ENCODE assay signal across 1 cellular context in genomic region chr17:8185580-8186445, GRCh38.
A peak's percentile ranks its signal among the peaks of the same experiment; 100 is the strongest.
TF ChIP-seq lines count a peak whose summit lies in the region.

No MANE protein-coding gene starts in this region.

TF ChIP-seq in HepG2, 621 proteins besides CTCF, POLR2A, EP300 and RAD21 (continued from another document and continues in another):
- TF ChIP-seq, protein P1, sequence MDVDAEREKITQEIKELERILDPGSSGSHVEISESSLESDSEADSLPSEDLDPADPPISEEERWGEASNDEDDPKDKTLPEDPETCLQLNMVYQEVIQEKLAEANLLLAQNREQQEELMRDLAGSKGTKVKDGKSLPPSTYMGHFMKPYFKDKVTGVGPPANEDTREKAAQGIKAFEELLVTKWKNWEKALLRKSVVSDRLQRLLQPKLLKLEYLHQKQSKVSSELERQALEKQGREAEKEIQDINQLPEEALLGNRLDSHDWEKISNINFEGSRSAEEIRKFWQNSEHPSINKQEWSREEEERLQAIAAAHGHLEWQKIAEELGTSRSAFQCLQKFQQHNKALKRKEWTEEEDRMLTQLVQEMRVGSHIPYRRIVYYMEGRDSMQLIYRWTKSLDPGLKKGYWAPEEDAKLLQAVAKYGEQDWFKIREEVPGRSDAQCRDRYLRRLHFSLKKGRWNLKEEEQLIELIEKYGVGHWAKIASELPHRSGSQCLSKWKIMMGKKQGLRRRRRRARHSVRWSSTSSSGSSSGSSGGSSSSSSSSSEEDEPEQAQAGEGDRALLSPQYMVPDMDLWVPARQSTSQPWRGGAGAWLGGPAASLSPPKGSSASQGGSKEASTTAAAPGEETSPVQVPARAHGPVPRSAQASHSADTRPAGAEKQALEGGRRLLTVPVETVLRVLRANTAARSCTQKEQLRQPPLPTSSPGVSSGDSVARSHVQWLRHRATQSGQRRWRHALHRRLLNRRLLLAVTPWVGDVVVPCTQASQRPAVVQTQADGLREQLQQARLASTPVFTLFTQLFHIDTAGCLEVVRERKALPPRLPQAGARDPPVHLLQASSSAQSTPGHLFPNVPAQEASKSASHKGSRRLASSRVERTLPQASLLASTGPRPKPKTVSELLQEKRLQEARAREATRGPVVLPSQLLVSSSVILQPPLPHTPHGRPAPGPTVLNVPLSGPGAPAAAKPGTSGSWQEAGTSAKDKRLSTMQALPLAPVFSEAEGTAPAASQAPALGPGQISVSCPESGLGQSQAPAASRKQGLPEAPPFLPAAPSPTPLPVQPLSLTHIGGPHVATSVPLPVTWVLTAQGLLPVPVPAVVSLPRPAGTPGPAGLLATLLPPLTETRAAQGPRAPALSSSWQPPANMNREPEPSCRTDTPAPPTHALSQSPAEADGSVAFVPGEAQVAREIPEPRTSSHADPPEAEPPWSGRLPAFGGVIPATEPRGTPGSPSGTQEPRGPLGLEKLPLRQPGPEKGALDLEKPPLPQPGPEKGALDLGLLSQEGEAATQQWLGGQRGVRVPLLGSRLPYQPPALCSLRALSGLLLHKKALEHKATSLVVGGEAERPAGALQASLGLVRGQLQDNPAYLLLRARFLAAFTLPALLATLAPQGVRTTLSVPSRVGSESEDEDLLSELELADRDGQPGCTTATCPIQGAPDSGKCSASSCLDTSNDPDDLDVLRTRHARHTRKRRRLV (CRISPR knock-in tag; IDR thresholded peaks at IDR 0.05), result no peak
- TF ChIP-seq ZNF484 (CRISPR knock-in tag; IDR thresholded peaks at IDR 0.05; ENCODE audit: borderline replicate concordance, low read depth) (no peak), SMAD3 (CRISPR knock-in tag; IDR thresholded peaks at IDR 0.05) (no peak), PHF21A (CRISPR knock-in tag; IDR thresholded peaks at IDR 0.05) (peak; percentile 78; the same call in 1 of the 2 replicates), ZNF317 (CRISPR knock-in tag; IDR thresholded peaks at IDR 0.05) (no peak), PHF8 (CRISPR knock-in tag; IDR thresholded peaks at IDR 0.05) (no peak; the same call in 1 of the 2 replicates), SMARCE1 (IDR thresholded peaks at IDR 0.05; ENCODE audit: borderline replicate concordance) (no peak), ZNF367 (CRISPR knock-in tag; IDR thresholded peaks at IDR 0.05; ENCODE audit: borderline replicate concordance) (no peak), SUZ12 (IDR thresholded peaks at IDR 0.05; ENCODE audit: low read depth, low read length) (no peak), ZNF17 (CRISPR knock-in tag; IDR thresholded peaks at IDR 0.05) (no peak), ZFYVE20 (CRISPR knock-in tag; IDR thresholded peaks at IDR 0.05; ENCODE audit: borderline replicate concordance, low read depth) (no peak), SMYD3 (CRISPR knock-in tag; IDR thresholded peaks at IDR 0.05) (no peak), ZNF766 (CRISPR knock-in tag; IDR thresholded peaks at IDR 0.05; ENCODE audit: borderline replicate concordance) (no peak), ATAD3A (CRISPR knock-in tag; IDR thresholded peaks at IDR 0.05) (no peak), ZNF136 (CRISPR knock-in tag; IDR thresholded peaks at IDR 0.05; ENCODE audit: low read depth) (no peak), PRMT3 (CRISPR knock-in tag; IDR thresholded peaks at IDR 0.05; ENCODE audit: borderline replicate concordance, low read depth) (no peak), ZFP36L2 (CRISPR knock-in tag; IDR thresholded peaks at IDR 0.05) (no peak), ZFP41 (CRISPR knock-in tag; IDR thresholded peaks at IDR 0.05; ENCODE audit: borderline replicate concordance) (no peak), BCL6 (CRISPR knock-in tag; IDR thresholded peaks at IDR 0.05) (no peak), HNRNPL (IDR thresholded peaks at IDR 0.05; ENCODE audit: low read depth, low read length) (peak; percentile 98), TSC22D2 (CRISPR knock-in tag; IDR thresholded peaks at IDR 0.05; ENCODE audit: borderline replicate concordance) (no peak; the same call in 1 of the 2 replicates), NR3C1 (CRISPR knock-in tag; IDR thresholded peaks at IDR 0.05) (no peak), SKI (IDR thresholded peaks at IDR 0.05; ENCODE audit: partially characterized antibody) (no peak), DR1 (CRISPR knock-in tag; IDR thresholded peaks at IDR 0.05) (no peak), FOXK2 (IDR thresholded peaks at IDR 0.05) (no peak), ZMAT3 (CRISPR knock-in tag; conservative IDR thresholded peaks at IDR 0.05) (0 out of 2 replicates have a peak, but pooled peaks have one; percentile 10), ZBTB8A (CRISPR knock-in tag; IDR thresholded peaks at IDR 0.05; ENCODE audit: borderline replicate concordance, low read depth) (no peak), HOXA5 (CRISPR knock-in tag; IDR thresholded peaks at IDR 0.05) (peak; percentile 51; the same call in 1 of the 2 replicates), XRCC5 (optimal IDR thresholded peaks at IDR 0.05; ENCODE audit: low read length) (peak; percentile 29), RFX5 (IDR thresholded peaks at IDR 0.05; ENCODE audit: low read depth, low read length) (no peak), ZNF382 (CRISPR knock-in tag; IDR thresholded peaks at IDR 0.05; ENCODE audit: borderline replicate concordance) (no peak), ARHGAP35 (CRISPR knock-in tag; IDR thresholded peaks at IDR 0.05; ENCODE audit: borderline replicate concordance) (no peak), ZNF557 (CRISPR knock-in tag; IDR thresholded peaks at IDR 0.05) (0 out of 2 replicates have a peak, but pooled peaks have one; percentile 43), ZNF709 (CRISPR knock-in tag; IDR thresholded peaks at IDR 0.05) (no peak), ZSCAN9 (CRISPR knock-in tag; IDR thresholded peaks at IDR 0.05; ENCODE audit: borderline replicate concordance) (peak; percentile 50; the same call in 1 of the 2 replicates), ZSCAN25 (CRISPR knock-in tag; IDR thresholded peaks at IDR 0.05) (no peak), ZNF101 (CRISPR knock-in tag; IDR thresholded peaks at IDR 0.05; ENCODE audit: borderline replicate concordance, low read depth) (no peak), SOX5 (CRISPR knock-in tag; IDR thresholded peaks at IDR 0.05; ENCODE audit: borderline replicate concordance) (no peak), ZBTB33 (CRISPR knock-in tag; IDR thresholded peaks at IDR 0.05) (peak; percentile 54), ZNF143 (CRISPR knock-in tag; IDR thresholded peaks at IDR 0.05) (no peak), ISX (CRISPR knock-in tag; conservative IDR thresholded peaks at IDR 0.05) (no peak), ZNF616 (CRISPR knock-in tag; IDR thresholded peaks at IDR 0.05; ENCODE audit: low read depth) (no peak), TEAD2 (CRISPR knock-in tag; IDR thresholded peaks at IDR 0.05) (no peak), ZNF891 (CRISPR knock-in tag; IDR thresholded peaks at IDR 0.05) (no peak), SNRNP70 (IDR thresholded peaks at IDR 0.05; ENCODE audit: low read depth, low read length) (no peak), SCMH1 (CRISPR knock-in tag; IDR thresholded peaks at IDR 0.05; ENCODE audit: borderline replicate concordance) (no peak), ZNF12 (CRISPR knock-in tag; IDR thresholded peaks at IDR 0.05) (no peak), CHD4 (IDR thresholded peaks at IDR 0.05; ENCODE audit: borderline replicate concordance, low read length) (no peak), RFXANK (CRISPR knock-in tag; IDR thresholded peaks at IDR 0.05) (no peak), ZNF607 (CRISPR knock-in tag; IDR thresholded peaks at IDR 0.05; ENCODE audit: borderline replicate concordance) (peak; percentile 46; the same call in 1 of the 2 replicates), YY1 (IDR thresholded peaks at IDR 0.05; ENCODE audit: insufficient read depth, insufficient replicate concordance, low read depth, low read length) (peak; percentile 66), ZNF3 (CRISPR knock-in tag; IDR thresholded peaks at IDR 0.05) (no peak), ZNF644 (CRISPR knock-in tag; IDR thresholded peaks at IDR 0.05; ENCODE audit: low read depth) (no peak), ZNF337 (CRISPR knock-in tag; IDR thresholded peaks at IDR 0.05; ENCODE audit: borderline replicate concordance, low read depth) (no peak), MEF2D (CRISPR knock-in tag; IDR thresholded peaks at IDR 0.05) (peak; percentile 15; the same call in 1 of the 2 replicates), ZNF282 (IDR thresholded peaks at IDR 0.05; ENCODE audit: partially characterized antibody) (no peak), ONECUT2 (CRISPR knock-in tag; IDR thresholded peaks at IDR 0.05) (no peak)
- TF ChIP-seq, protein P2, sequence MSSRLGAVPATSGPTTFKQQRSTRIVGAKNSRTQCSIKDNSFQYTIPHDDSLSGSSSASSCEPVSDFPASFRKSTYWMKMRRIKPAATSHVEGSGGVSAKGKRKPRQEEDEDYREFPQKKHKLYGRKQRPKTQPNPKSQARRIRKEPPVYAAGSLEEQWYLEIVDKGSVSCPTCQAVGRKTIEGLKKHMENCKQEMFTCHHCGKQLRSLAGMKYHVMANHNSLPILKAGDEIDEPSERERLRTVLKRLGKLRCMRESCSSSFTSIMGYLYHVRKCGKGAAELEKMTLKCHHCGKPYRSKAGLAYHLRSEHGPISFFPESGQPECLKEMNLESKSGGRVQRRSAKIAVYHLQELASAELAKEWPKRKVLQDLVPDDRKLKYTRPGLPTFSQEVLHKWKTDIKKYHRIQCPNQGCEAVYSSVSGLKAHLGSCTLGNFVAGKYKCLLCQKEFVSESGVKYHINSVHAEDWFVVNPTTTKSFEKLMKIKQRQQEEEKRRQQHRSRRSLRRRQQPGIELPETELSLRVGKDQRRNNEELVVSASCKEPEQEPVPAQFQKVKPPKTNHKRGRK (CRISPR knock-in tag; IDR thresholded peaks at IDR 0.05), result no peak
- TF ChIP-seq, protein P3, sequence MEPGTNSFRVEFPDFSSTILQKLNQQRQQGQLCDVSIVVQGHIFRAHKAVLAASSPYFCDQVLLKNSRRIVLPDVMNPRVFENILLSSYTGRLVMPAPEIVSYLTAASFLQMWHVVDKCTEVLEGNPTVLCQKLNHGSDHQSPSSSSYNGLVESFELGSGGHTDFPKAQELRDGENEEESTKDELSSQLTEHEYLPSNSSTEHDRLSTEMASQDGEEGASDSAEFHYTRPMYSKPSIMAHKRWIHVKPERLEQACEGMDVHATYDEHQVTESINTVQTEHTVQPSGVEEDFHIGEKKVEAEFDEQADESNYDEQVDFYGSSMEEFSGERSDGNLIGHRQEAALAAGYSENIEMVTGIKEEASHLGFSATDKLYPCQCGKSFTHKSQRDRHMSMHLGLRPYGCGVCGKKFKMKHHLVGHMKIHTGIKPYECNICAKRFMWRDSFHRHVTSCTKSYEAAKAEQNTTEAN (CRISPR knock-in tag; conservative IDR thresholded peaks at IDR 0.05), result no peak
- TF ChIP-seq, protein P4, sequence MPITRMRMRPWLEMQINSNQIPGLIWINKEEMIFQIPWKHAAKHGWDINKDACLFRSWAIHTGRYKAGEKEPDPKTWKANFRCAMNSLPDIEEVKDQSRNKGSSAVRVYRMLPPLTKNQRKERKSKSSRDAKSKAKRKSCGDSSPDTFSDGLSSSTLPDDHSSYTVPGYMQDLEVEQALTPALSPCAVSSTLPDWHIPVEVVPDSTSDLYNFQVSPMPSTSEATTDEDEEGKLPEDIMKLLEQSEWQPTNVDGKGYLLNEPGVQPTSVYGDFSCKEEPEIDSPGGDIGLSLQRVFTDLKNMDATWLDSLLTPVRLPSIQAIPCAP (CRISPR knock-in tag; IDR thresholded peaks at IDR 0.05; ENCODE audit: low read depth), result no peak
- TF ChIP-seq, protein P5, sequence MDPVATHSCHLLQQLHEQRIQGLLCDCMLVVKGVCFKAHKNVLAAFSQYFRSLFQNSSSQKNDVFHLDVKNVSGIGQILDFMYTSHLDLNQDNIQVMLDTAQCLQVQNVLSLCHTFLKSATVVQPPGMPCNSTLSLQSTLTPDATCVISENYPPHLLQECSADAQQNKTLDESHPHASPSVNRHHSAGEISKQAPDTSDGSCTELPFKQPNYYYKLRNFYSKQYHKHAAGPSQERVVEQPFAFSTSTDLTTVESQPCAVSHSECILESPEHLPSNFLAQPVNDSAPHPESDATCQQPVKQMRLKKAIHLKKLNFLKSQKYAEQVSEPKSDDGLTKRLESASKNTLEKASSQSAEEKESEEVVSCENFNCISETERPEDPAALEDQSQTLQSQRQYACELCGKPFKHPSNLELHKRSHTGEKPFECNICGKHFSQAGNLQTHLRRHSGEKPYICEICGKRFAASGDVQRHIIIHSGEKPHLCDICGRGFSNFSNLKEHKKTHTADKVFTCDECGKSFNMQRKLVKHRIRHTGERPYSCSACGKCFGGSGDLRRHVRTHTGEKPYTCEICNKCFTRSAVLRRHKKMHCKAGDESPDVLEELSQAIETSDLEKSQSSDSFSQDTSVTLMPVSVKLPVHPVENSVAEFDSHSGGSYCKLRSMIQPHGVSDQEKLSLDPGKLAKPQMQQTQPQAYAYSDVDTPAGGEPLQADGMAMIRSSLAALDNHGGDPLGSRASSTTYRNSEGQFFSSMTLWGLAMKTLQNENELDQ (CRISPR knock-in tag; IDR thresholded peaks at IDR 0.05; ENCODE audit: borderline replicate concordance), result no peak
- TF ChIP-seq, protein P6, sequence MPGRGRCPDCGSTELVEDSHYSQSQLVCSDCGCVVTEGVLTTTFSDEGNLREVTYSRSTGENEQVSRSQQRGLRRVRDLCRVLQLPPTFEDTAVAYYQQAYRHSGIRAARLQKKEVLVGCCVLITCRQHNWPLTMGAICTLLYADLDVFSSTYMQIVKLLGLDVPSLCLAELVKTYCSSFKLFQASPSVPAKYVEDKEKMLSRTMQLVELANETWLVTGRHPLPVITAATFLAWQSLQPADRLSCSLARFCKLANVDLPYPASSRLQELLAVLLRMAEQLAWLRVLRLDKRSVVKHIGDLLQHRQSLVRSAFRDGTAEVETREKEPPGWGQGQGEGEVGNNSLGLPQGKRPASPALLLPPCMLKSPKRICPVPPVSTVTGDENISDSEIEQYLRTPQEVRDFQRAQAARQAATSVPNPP (CRISPR knock-in tag; IDR thresholded peaks at IDR 0.05), result no peak
- TF ChIP-seq, protein P7, sequence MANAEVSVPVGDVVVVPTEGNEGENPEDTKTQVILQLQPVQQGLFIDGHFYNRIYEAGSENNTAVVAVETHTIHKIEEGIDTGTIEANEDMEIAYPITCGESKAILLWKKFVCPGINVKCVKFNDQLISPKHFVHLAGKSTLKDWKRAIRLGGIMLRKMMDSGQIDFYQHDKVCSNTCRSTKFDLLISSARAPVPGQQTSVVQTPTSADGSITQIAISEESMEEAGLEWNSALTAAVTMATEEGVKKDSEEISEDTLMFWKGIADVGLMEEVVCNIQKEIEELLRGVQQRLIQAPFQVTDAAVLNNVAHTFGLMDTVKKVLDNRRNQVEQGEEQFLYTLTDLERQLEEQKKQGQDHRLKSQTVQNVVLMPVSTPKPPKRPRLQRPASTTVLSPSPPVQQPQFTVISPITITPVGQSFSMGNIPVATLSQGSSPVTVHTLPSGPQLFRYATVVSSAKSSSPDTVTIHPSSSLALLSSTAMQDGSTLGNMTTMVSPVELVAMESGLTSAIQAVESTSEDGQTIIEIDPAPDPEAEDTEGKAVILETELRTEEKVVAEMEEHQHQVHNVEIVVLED (CRISPR knock-in tag; IDR thresholded peaks at IDR 0.05; ENCODE audit: borderline replicate concordance), result no peak
